Comparison of ENCODE assay signal across 9 cellular contexts in genomic region chr20:4638826-4639225, GRCh38.
"Had no signal": no experiment of that assay in that cellular context is flagged by ENCODE, and none has a peak within 500 bp of the region (broad histone marks: within the 10 kb centered on the region; RNA-seq: fewer than 3 reads in every experiment).

No MANE protein-coding gene starts in this region.

- H3K4me3 Mint-ChIP-seq: HFFc6, IgD-negative memory B cell had no signal

- H3K27ac Mint-ChIP-seq: HFFc6, IgD-negative memory B cell had no signal

- FAIRE-seq: HepG2 had no signal

- H3K9me3 Mint-ChIP-seq: HFFc6 had no signal

- H3K36me3 ChIP-seq: HAP-1 had no signal

- H3K4me1 Mint-ChIP-seq: IgD-negative memory B cell had no signal

- DNase-seq: GM23248, GOT3, H7, HFFc6 had no signal

- H3K9me3 ChIP-seq: HAP-1 had no signal

- ATAC-seq: HCT116, HepG2 had no signal

- H3K36me3 Mint-ChIP-seq: IgD-negative memory B cell had no signal

- H3K27ac ChIP-seq: GM23248, HL-60 had no signal

- H3K4me3 ChIP-seq: GM23248, HAP-1 had no signal
